31 cellular contexts compared by ENCODE assay signal in the genomic region with DNA sequence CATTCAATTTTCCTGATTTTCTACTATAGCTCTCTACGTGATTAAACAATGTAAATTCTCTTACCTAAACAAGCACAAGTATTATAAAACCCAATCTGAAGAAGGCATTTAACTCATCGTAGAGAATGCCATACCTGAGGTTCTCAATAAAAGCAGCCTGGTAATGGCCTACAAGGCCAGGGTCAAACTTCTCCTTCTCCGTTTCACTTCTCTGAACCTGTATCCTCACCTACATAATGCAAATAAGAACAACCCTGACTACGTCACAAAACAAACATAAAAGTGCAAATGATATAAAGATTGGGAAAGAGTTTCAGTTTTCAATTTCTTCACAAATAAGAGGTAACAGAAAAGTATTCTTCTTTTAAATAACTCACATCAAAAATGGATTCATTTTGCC. TPM values are rescaled to one million over a fixed set of nuclear protein-coding genes. Genes with fewer than 3 reads are reported as not detected.
DNase-seq lines count a peak whose midpoint lies in the region; ATAC-seq, FAIRE-seq and TF ChIP-seq lines count a peak whose summit lies in the region.
"Had no signal": no experiment of that assay in that cellular context is flagged by ENCODE, and none has a peak within 500 bp of the region (broad histone marks: within the 10 kb centered on the region; RNA-seq: fewer than 3 reads in every experiment).

No MANE protein-coding gene starts in this region.

- no peak for TF ChIP-seq CTCF in LNCaP clone FGC (IDR thresholded peaks at IDR 0.05; ENCODE audit: control insufficient read depth, extremely low read depth, insufficient read depth)
- TF ChIP-seq CTCF in mucosa of descending colon (IDR thresholded peaks at IDR 0.05), result no peak
- no peak for TF ChIP-seq CTCF in sigmoid colon (IDR thresholded peaks at IDR 0.05)

- H3K27me3 ChIP-seq in sigmoid colon, result no peaks in the 10 kb centered on the region
- H3K27me3 ChIP-seq: BLaER1, esophagus squamous epithelium, hepatocyte, upper lobe of left lung had no signal

- no peaks in the 10 kb centered on the region for H3K4me1 ChIP-seq in mucosa of descending colon (ENCODE audit: low read depth)
- no peaks in the 10 kb centered on the region for H3K4me1 ChIP-seq in sigmoid colon
- H3K4me1 ChIP-seq: HAP-1 had no signal

- H3K4me3 Mint-ChIP-seq in T-helper 17 cell, result no peak overlapping the region
- H3K4me3 Mint-ChIP-seq: activated CD4-positive, alpha-beta T cell treated with anti-CD3 and anti-CD28 coated beads for 36 hours; activated naive CD8-positive, alpha-beta T cell treated with anti-CD3 and anti-CD28 coated beads, Interleukin-2, amount 50 U/mL, for 24 hours; naive thymus-derived CD8-positive, alpha-beta T cell had no signal

- FAIRE-seq in GM12891 (lab: Jason Lieb, UNC), result no peak
- FAIRE-seq: endometrium, small intestine had no signal

- no peak overlapping the region for H3K27ac ChIP-seq in sigmoid colon
- H3K27ac ChIP-seq: esophagus squamous epithelium, HL-60, upper lobe of left lung had no signal

- TF ChIP-seq EP300 in sigmoid colon (IDR thresholded peaks at IDR 0.05), result no peak

- TF ChIP-seq POLR2A in GM12891 (IDR thresholded peaks at IDR 0.05; ENCODE audit: low read depth, low read length) (no peak), sigmoid colon (IDR thresholded peaks at IDR 0.05) (no peak)

- intact Hi-C loops in mucosa of descending colon (cut with DNase I, micrococcal nuclease), result no loop called here
- intact Hi-C loops in sigmoid colon (cut with DNase I), result no loop called here

- peak; percentile 33 for ATAC-seq in GM21576 (IDR thresholded peaks at IDR 0.05; ENCODE audit: unreplicated experiment)
- peak; percentile 71 for ATAC-seq in mucosa of descending colon
- no peak for ATAC-seq in T-helper 17 cell
- ATAC-seq: activated CD4-positive, alpha-beta T cell treated with anti-CD3 and anti-CD28 coated beads for 36 hours; activated naive CD8-positive, alpha-beta T cell treated with anti-CD3 and anti-CD28 coated beads, Interleukin-2, amount 50 U/mL, for 24 hours; naive thymus-derived CD8-positive, alpha-beta T cell had no signal

- H3K27me3 Mint-ChIP-seq in T-helper 17 cell, result no peaks in the 10 kb centered on the region
- H3K27me3 Mint-ChIP-seq: activated CD4-positive, alpha-beta T cell treated with anti-CD3 and anti-CD28 coated beads for 36 hours; activated naive CD8-positive, alpha-beta T cell treated with anti-CD3 and anti-CD28 coated beads, Interleukin-2, amount 50 U/mL, for 24 hours; naive thymus-derived CD8-positive, alpha-beta T cell had no signal

- H3K36me3 Mint-ChIP-seq in T-helper 17 cell (ENCODE audit: low read depth), result no peaks in the 10 kb centered on the region

- H3K36me3 ChIP-seq in mucosa of descending colon (ENCODE audit: low read depth) (no peaks in the 10 kb centered on the region), sigmoid colon (no peaks in the 10 kb centered on the region)
- H3K36me3 ChIP-seq: esophagus squamous epithelium, HAP-1, upper lobe of left lung had no signal

- H3K9me3 ChIP-seq in mucosa of descending colon (no peaks in the 10 kb centered on the region), sigmoid colon (no peaks in the 10 kb centered on the region), T-helper 17 cell (ENCODE audit: control insufficient read depth, low read length, poor library complexity, severe bottlenecking) (no peaks in the 10 kb centered on the region)
- H3K9me3 ChIP-seq: esophagus squamous epithelium, HAP-1, SK-N-SH, upper lobe of left lung had no signal

- DNase-seq in GM12891 (ENCODE audit: insufficient read length, low spot score), result no peak
- peak; percentile 22 for DNase-seq in LNCaP clone FGC (ENCODE audit: low read depth)
- DNase-seq in mucosa of descending colon, result no peak
- no peak for DNase-seq in sigmoid colon
- no peak for DNase-seq in HuH-7 (ENCODE audit: low spot score)
- DNase-seq in T-helper 17 cell, result no peak
- DNase-seq in NOMO-1 treated with dmso at 0.1 percent for 144 hours (lab: John Stamatoyannopoulos, UW; ENCODE audit: unreplicated experiment), result no peak
- DNase-seq: activated CD4-positive, alpha-beta T cell treated with anti-CD3 and anti-CD28 coated beads for 36 hours; activated gamma-delta T cell treated with Interleukin-2 at 50 U/mL for 16 hours; activated naive CD8-positive, alpha-beta T cell treated with anti-CD3 and anti-CD28 coated beads, Interleukin-2, amount 50 U/mL, for 24 hours; activated T-cell treated with anti-CD3 and anti-CD28 coated beads, Interleukin-2, amount 50 U/mL, for 1 hour; central memory CD4-positive, alpha-beta T cell; dermis blood vessel endothelial cell; DMS53; esophagus squamous epithelium; foreskin melanocyte; GF-D8; naive thymus-derived CD8-positive, alpha-beta T cell; NCI-H146; NCI-H446; NCI-H774; SK-N-SH; small intestine; stimulated activated CD4-positive, alpha-beta T cell treated with anti-CD3 and anti-CD28 coated beads, Interleukin-1b, Interleukin-23, amount 100 ng/mL, for 48 hours; upper lobe of left lung had no signal

- peaks cover 8% of the 10 kb centered on the region for H3K4me1 Mint-ChIP-seq in T-helper 17 cell

- H3K4me3 ChIP-seq in LNCaP clone FGC (ENCODE audit: low read depth, low read length) (no peak overlapping the region), mucosa of descending colon (no peak overlapping the region), sigmoid colon (no peak overlapping the region)
- H3K4me3 ChIP-seq: BLaER1, esophagus squamous epithelium, HAP-1, hepatocyte, upper lobe of left lung had no signal

- 24 to 61% methylated on average over 4 of the region's 4 CpGs for WGBS in sigmoid colon, 2 donors

- H3K27ac Mint-ChIP-seq in T-helper 17 cell, result no peak overlapping the region
- H3K27ac Mint-ChIP-seq: activated CD4-positive, alpha-beta T cell treated with anti-CD3 and anti-CD28 coated beads for 36 hours; activated naive CD8-positive, alpha-beta T cell treated with anti-CD3 and anti-CD28 coated beads, Interleukin-2, amount 50 U/mL, for 24 hours had no signal

TF ChIP-seq in GM12891, 5 proteins besides CTCF, POLR2A, EP300 and RAD21:
- 0 out of 2 replicates have a peak, but pooled peaks have one; percentile 11 for TF ChIP-seq SPI1 (IDR thresholded peaks at IDR 0.05; ENCODE audit: low read depth, low read length)
- no peak for TF ChIP-seq POLR2AphosphoS5 (IDR thresholded peaks at IDR 0.05; ENCODE audit: low read depth, low read length)

RNA-seq across cellular contexts. Expression of a gene that starts 55.6 kb away (rescaled TPM):
- 4.1 TPM for polyA plus RNA-seq in GM12891 (2012; ENCODE audit: low read depth, missing spikeins)
- total RNA-seq in mucosa of descending colon, result 10 to 100 TPM in 2 of 3 donors, 1 to 10 TPM in 1; 8.1 to 19.3 (median 12.9) TPM
- total RNA-seq in sigmoid colon, result 1 to 10 TPM; 2.6 to 6.9 (median 4.2) TPM
- polyA plus RNA-seq in sigmoid colon, result 1 to 10 TPM; 2.8 to 8.2 (median 6.0) TPM
- total RNA-seq in T-helper 17 cell, result 1 to 10 TPM; 1.1 to 1.2 TPM

RNA-seq across cellular contexts. Expression of a gene that starts 56.0 kb away (rescaled TPM):
- 25.9 TPM for polyA plus RNA-seq in GM12891 (2012; ENCODE audit: low read depth, missing spikeins)
- total RNA-seq in mucosa of descending colon (10 to 100 TPM; 16.4 to 38.5 (median 32.3) TPM), sigmoid colon (10 to 100 TPM in 1 of 4 donors, 1 to 10 TPM in 3; 6.9 to 17.2 (median 8.5) TPM), T-helper 17 cell (1 to 10 TPM; 7.4 to 8.4 TPM)
- polyA plus RNA-seq in sigmoid colon, result 10 to 100 TPM; 18.2 to 29.4 (median 24.5) TPM
